In the genomic region with DNA sequence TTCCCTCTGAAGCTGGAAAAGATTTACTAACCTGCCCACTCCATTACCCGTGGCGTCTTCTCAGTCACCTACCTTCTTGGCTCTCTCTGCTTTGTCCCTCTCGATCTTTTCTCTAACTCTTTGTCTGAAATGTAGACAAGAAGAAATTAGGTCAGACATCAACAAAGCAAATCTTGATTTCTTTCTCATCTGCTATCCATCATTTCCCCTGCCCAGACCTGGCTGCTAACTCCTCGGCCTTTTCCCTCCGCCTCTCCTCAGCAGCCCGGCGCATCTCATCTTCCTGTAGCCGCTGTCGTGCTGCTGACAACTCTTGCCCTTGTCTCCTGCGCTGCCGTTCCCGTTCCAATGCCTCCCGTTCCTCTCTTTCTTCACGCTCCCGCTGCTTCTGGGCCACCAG, we compare ENCODE assay signal across 1 cellular context.
TF ChIP-seq lines count a peak whose summit lies in the region.

No MANE protein-coding gene starts in this region.

TF ChIP-seq in SK-N-SH treated with all-trans-retinoic acid at 6 μM for 48 hours, 23 proteins besides CTCF, POLR2A, EP300 and RAD21 (continued from another document):
- TF ChIP-seq, protein P1, sequence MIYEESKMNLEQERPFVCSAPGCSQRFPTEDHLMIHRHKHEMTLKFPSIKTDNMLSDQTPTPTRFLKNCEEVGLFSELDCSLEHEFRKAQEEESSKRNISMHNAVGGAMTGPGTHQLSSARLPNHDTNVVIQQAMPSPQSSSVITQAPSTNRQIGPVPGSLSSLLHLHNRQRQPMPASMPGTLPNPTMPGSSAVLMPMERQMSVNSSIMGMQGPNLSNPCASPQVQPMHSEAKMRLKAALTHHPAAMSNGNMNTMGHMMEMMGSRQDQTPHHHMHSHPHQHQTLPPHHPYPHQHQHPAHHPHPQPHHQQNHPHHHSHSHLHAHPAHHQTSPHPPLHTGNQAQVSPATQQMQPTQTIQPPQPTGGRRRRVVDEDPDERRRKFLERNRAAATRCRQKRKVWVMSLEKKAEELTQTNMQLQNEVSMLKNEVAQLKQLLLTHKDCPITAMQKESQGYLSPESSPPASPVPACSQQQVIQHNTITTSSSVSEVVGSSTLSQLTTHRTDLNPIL (CRISPR knock-in tag; IDR thresholded peaks at IDR 0.05; ENCODE audit: low read depth): no peak
- TF ChIP-seq PPARA (CRISPR knock-in tag; IDR thresholded peaks at IDR 0.05; ENCODE audit: borderline replicate concordance) (no peak), ZNF565 (CRISPR knock-in tag; conservative IDR thresholded peaks at IDR 0.05; ENCODE audit: low read depth) (no peak), ARNTL (CRISPR knock-in tag; IDR thresholded peaks at IDR 0.05; ENCODE audit: borderline replicate concordance, low read depth) (no peak), ZNF70 (CRISPR knock-in tag; IDR thresholded peaks at IDR 0.05) (no peak), TOX (CRISPR knock-in tag; IDR thresholded peaks at IDR 0.05; ENCODE audit: borderline replicate concordance) (no peak), ZNF8 (CRISPR knock-in tag; IDR thresholded peaks at IDR 0.05) (no peak), OSR1 (CRISPR knock-in tag; IDR thresholded peaks at IDR 0.05) (no peak)
- TF ChIP-seq, protein P2, sequence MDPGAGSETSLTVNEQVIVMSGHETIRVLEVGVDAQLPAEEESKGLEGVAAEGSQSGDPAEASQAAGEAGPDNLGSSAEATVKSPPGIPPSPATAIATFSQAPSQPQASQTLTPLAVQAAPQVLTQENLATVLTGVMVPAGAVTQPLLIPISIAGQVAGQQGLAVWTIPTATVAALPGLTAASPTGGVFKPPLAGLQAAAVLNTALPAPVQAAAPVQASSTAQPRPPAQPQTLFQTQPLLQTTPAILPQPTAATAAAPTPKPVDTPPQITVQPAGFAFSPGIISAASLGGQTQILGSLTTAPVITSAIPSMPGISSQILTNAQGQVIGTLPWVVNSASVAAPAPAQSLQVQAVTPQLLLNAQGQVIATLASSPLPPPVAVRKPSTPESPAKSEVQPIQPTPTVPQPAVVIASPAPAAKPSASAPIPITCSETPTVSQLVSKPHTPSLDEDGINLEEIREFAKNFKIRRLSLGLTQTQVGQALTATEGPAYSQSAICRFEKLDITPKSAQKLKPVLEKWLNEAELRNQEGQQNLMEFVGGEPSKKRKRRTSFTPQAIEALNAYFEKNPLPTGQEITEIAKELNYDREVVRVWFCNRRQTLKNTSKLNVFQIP (CRISPR knock-in tag; IDR thresholded peaks at IDR 0.05; ENCODE audit: borderline replicate concordance, low read depth): no peak
- TF ChIP-seq, protein P3, sequence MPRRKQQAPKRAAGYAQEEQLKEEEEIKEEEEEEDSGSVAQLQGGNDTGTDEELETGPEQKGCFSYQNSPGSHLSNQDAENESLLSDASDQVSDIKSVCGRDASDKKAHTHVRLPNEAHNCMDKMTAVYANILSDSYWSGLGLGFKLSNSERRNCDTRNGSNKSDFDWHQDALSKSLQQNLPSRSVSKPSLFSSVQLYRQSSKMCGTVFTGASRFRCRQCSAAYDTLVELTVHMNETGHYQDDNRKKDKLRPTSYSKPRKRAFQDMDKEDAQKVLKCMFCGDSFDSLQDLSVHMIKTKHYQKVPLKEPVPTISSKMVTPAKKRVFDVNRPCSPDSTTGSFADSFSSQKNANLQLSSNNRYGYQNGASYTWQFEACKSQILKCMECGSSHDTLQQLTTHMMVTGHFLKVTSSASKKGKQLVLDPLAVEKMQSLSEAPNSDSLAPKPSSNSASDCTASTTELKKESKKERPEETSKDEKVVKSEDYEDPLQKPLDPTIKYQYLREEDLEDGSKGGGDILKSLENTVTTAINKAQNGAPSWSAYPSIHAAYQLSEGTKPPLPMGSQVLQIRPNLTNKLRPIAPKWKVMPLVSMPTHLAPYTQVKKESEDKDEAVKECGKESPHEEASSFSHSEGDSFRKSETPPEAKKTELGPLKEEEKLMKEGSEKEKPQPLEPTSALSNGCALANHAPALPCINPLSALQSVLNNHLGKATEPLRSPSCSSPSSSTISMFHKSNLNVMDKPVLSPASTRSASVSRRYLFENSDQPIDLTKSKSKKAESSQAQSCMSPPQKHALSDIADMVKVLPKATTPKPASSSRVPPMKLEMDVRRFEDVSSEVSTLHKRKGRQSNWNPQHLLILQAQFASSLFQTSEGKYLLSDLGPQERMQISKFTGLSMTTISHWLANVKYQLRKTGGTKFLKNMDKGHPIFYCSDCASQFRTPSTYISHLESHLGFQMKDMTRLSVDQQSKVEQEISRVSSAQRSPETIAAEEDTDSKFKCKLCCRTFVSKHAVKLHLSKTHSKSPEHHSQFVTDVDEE (CRISPR knock-in tag; IDR thresholded peaks at IDR 0.05): no peak
